In genomic region chr1:35255276-35255675, GRCh38 we compare ENCODE assay signal across 21 cellular contexts. TPM values are rescaled to one million over a fixed set of nuclear protein-coding genes. Genes with fewer than 3 reads are reported as not detected.
DNase-seq lines count a peak whose midpoint lies in the region; ATAC-seq, FAIRE-seq and TF ChIP-seq lines count a peak whose summit lies in the region.
"Had no signal": no experiment of that assay in that cellular context is flagged by ENCODE, and none has a peak within 500 bp of the region (broad histone marks: within the 10 kb centered on the region; RNA-seq: fewer than 3 reads in every experiment).

No MANE protein-coding gene starts in this region.

- H3K9me3 ChIP-seq in HEK293 (ENCODE audit: control insufficient read depth, insufficient read depth, low read depth, low read length) (no peaks in the 10 kb centered on the region), Karpas-422 (ENCODE audit: low read length) (no peaks in the 10 kb centered on the region), K562 (replicated peaks; ENCODE audit: control insufficient read depth, insufficient read depth, low read depth, low read length) (no peaks in the 10 kb centered on the region), colonic mucosa (no peaks in the 10 kb centered on the region)
- H3K9me3 ChIP-seq: A549; BLaER1 treated with 17β-estradiol and CSF1 and Interleukin-3, amounts not matched to agents 10 nM and 100 nM; Caco-2 had no signal

- no peak for FAIRE-seq in K562 (lab: Jason Lieb, UNC)
- FAIRE-seq: A549, D721Med, G401.6, GM12891, GM19239 had no signal

- H3K27me3 ChIP-seq in Karpas-422 (ENCODE audit: low read length), result no peaks in the 10 kb centered on the region
- H3K27me3 ChIP-seq in K562 (ENCODE audit: control insufficient read depth in 2 of 2, insufficient read depth in 2 of 2, low read length in 2 of 2), result no peaks in the 10 kb centered on the region
- H3K27me3 ChIP-seq in colonic mucosa, result no peaks in the 10 kb centered on the region
- H3K27me3 ChIP-seq: BLaER1 treated with 17β-estradiol and CSF1 and Interleukin-3, amounts not matched to agents 10 nM and 100 nM had no signal

- no peaks in the 10 kb centered on the region for H3K9me1 ChIP-seq in K562 (ENCODE audit: control insufficient read depth, insufficient read depth, low read length)

- no peak for TF ChIP-seq RAD21 in K562 (CRISPR knock-in tag; conservative IDR thresholded peaks at IDR 0.05 in 1 of 2, IDR thresholded peaks at IDR 0.05 in 1 of 2)

- TF ChIP-seq CTCF in HEK293 (tag by site-specific recombination; IDR thresholded peaks at IDR 0.05), result no peak
- TF ChIP-seq CTCF in K562 (IDR thresholded peaks at IDR 0.05 in 2 of 3, conservative IDR thresholded peaks at IDR 0.05 in 1 of 3; ENCODE audit: insufficient read depth in 2 of 3, low read depth in 1 of 3, low read length in 3 of 3), result no peak
- no peak for TF ChIP-seq CTCF in colonic mucosa (IDR thresholded peaks at IDR 0.05)

- no peaks in the 10 kb centered on the region for H3K36me3 ChIP-seq in HEK293 (ENCODE audit: control insufficient read depth in 2 of 2, insufficient read depth in 1 of 2, low read length in 2 of 2)
- H3K36me3 ChIP-seq in Karpas-422 (ENCODE audit: insufficient read depth, low read length), result no peaks in the 10 kb centered on the region
- H3K36me3 ChIP-seq in K562 (ENCODE audit: control insufficient read depth, insufficient read depth, low read length), result no peaks in the 10 kb centered on the region
- H3K36me3 ChIP-seq in colonic mucosa, result no peaks in the 10 kb centered on the region
- H3K36me3 ChIP-seq: BLaER1 treated with 17β-estradiol and CSF1 and Interleukin-3, amounts not matched to agents 10 nM and 100 nM had no signal

- DNase-seq in Karpas-422, result no peak
- no peak for DNase-seq in K562 (ENCODE audit: extremely low read depth in 1 of 4, low spot score in 3 of 4)
- no peak for DNase-seq in colonic mucosa
- DNase-seq in activated CD4-positive, CD25-positive, alpha-beta regulatory T cell (lab: John Stamatoyannopoulos, UW), result no peak
- DNase-seq: AML-193; Caco-2; Calu3; CD4-positive, alpha-beta T cell; CD8-positive, alpha-beta T cell; DMS79 treated with DMSO at 0.1 percent for 48 hours; GF-D8 had no signal

- intact Hi-C loops in K562 (cut with micrococcal nuclease) (no loop called here), colonic mucosa (cut with DNase I) (no loop called here)

- no peak overlapping the region for H3K4me3 ChIP-seq in HEK293 (ENCODE audit: low read depth, low read length)
- H3K4me3 ChIP-seq in Karpas-422 (ENCODE audit: low read length), result no peak overlapping the region
- H3K4me3 ChIP-seq in K562, result no peak overlapping the region
- H3K4me3 ChIP-seq in colonic mucosa, result no peak overlapping the region
- H3K4me3 ChIP-seq: A549; BLaER1 treated with 17β-estradiol and CSF1 and Interleukin-3, amounts not matched to agents 10 nM and 100 nM had no signal

- no peaks in the 10 kb centered on the region for H4K20me1 ChIP-seq in Karpas-422 (ENCODE audit: insufficient read depth, low read depth, low read length)
- no peaks in the 10 kb centered on the region for H4K20me1 ChIP-seq in K562 (replicated peaks; ENCODE audit: control insufficient read depth, insufficient read depth, low read length)
- H4K20me1 ChIP-seq: BLaER1 treated with 17β-estradiol and CSF1 and Interleukin-3, amounts not matched to agents 10 nM and 100 nM had no signal

- no peak overlapping the region for H3K9ac ChIP-seq in Karpas-422 (ENCODE audit: low read length)
- no peak overlapping the region for H3K9ac ChIP-seq in K562 (ENCODE audit: insufficient read depth in 1 of 2, low read depth in 2 of 2, low read length in 2 of 2)
- no peak overlapping the region for H3K9ac ChIP-seq in colonic mucosa (ENCODE audit: low read depth in 2 of 2, low read length in 2 of 2)
- H3K9ac ChIP-seq: BLaER1 treated with 17β-estradiol and CSF1 and Interleukin-3, amounts not matched to agents 10 nM and 100 nM had no signal

- no peak for TF ChIP-seq POLR2A in K562 (conservative IDR thresholded peaks at IDR 0.05)

- H3K79me2 ChIP-seq in Karpas-422 (ENCODE audit: low read length) (no peaks in the 10 kb centered on the region), K562 (ENCODE audit: control insufficient read depth, insufficient read depth, low read length) (no peaks in the 10 kb centered on the region)

- POLR2A ChIA-PET in HEK293 (lab: Yijun Ruan, JAX), result no interaction called here
- POLR2A ChIA-PET in K562 (lab: Yijun Ruan, JAX), result no interaction called here

- no TSS peak for BruUV-seq in K562 (replicated peaks; lab: Mats Ljungman, UMichigan)

- 9% methylated on average over 4 of the region's 4 CpGs for WGBS in K562 (ENCODE audit: insufficient coverage, low coverage, missing lambda C conversion rate)

- peak overlapping the region; percentile 21; the same call in 1 of the 2 replicates for H2AFZ ChIP-seq in Karpas-422 (ENCODE audit: low read length)
- no peak overlapping the region for H2AFZ ChIP-seq in K562 (ENCODE audit: low read depth, low read length)

- H3K27ac ChIP-seq in HEK293 (ENCODE audit: extremely low read depth, low read depth, low read length), result no peak overlapping the region
- H3K27ac ChIP-seq in Karpas-422 (ENCODE audit: low read length), result no peak overlapping the region
- H3K27ac ChIP-seq in K562 (ENCODE audit: extremely low read depth, low read depth, low read length), result no peak overlapping the region
- H3K27ac ChIP-seq in colonic mucosa, result no peak overlapping the region
- H3K27ac ChIP-seq: 22Rv1; A549; BLaER1 treated with 17β-estradiol and CSF1 and Interleukin-3, amounts not matched to agents 10 nM and 100 nM; C4-2B had no signal

- H3K4me1 ChIP-seq in HEK293 (ENCODE audit: control insufficient read depth, insufficient read depth, low read length) (no peaks in the 10 kb centered on the region), Karpas-422 (ENCODE audit: low read length) (0 out of 2 replicates have a peak, but pooled peaks cover 2% of the 10 kb centered on the region), K562 (replicated peaks in 1 of 2; ENCODE audit: control insufficient read depth in 2 of 2, insufficient read depth in 2 of 2, low read length in 2 of 2) (peaks cover 0 to 4% of the 10 kb centered on the region in 2 experiments; a peak in 1 of 5 replicates), colonic mucosa (no peaks in the 10 kb centered on the region)
- H3K4me1 ChIP-seq: A549; BLaER1 treated with 17β-estradiol and CSF1 and Interleukin-3, amounts not matched to agents 10 nM and 100 nM; Caco-2 had no signal

- in situ Hi-C loops in K562 (cut with MboI), result no loop called here

- CTCF ChIA-PET in HEK293 (lab: Yijun Ruan, JAX), result interaction anchor here (0.6 kb wide), 1 partner anchor 471 kb away, joined by 3 read pairs; no protein-coding TSS in a partner anchor
- CTCF ChIA-PET in K562 (lab: Yijun Ruan, JAX; ENCODE audit: low intra/inter-chr PET ratio), result no interaction called here

- H3K4me2 ChIP-seq in Karpas-422 (ENCODE audit: low read depth, low read length, poor library complexity, severe bottlenecking), result no peak overlapping the region
- H3K4me2 ChIP-seq in K562 (ENCODE audit: insufficient read depth, low read length), result no peak overlapping the region
- H3K4me2 ChIP-seq: A549; BLaER1 treated with 17β-estradiol and CSF1 and Interleukin-3, amounts not matched to agents 10 nM and 100 nM had no signal

- TF ChIP-seq EP300 in K562 (IDR thresholded peaks at IDR 0.05; ENCODE audit: low read length), result peak; percentile 67

- ATAC-seq in K562 (no peak), GM21360 (IDR thresholded peaks at IDR 0.05; ENCODE audit: unreplicated experiment) (no peak)
- ATAC-seq: A549; CD8-positive, alpha-beta T cell had no signal

- H3K9me2 ChIP-seq in Karpas-422 (replicated peaks; ENCODE audit: insufficient read depth, low read length), result no peaks in the 10 kb centered on the region

TF ChIP-seq in HEK293, 187 proteins besides CTCF, POLR2A, EP300 and RAD21 (continues in another document):
- TF ChIP-seq ZNF837 (tag by site-specific recombination; IDR thresholded peaks at IDR 0.05), result no peak

TF ChIP-seq in K562, 482 proteins besides CTCF, POLR2A, EP300 and RAD21 (continues in another document):
- TF ChIP-seq ZNF224 (CRISPR knock-in tag; IDR thresholded peaks at IDR 0.05) (no peak), FOSL1 (tag; conservative IDR thresholded peaks at IDR 0.05) (0 out of 2 replicates have a peak, but pooled peaks have one; percentile 21), HDAC3 (IDR thresholded peaks at IDR 0.05; ENCODE audit: borderline replicate concordance, partially characterized antibody) (peak; percentile 76), SOX6 (IDR thresholded peaks at IDR 0.05) (peak; percentile 70; the same call in 1 of the 2 replicates), KDM1A (IDR thresholded peaks at IDR 0.05) (peak; percentile 96 to 97), FOXM1 (IDR thresholded peaks at IDR 0.05; ENCODE audit: low read depth) (no peak; the same call in 1 of the 2 replicates), FOXM1 (CRISPR knock-in tag; IDR thresholded peaks at IDR 0.05; ENCODE audit: low read depth) (no peak), MEIS2 (IDR thresholded peaks at IDR 0.05; ENCODE audit: partially characterized antibody) (peak; percentile 87), KDM4B (IDR thresholded peaks at IDR 0.05; ENCODE audit: borderline replicate concordance in 2 of 2, low read depth in 1 of 2) (no peak), BHLHE40 (IDR thresholded peaks at IDR 0.05; ENCODE audit: low read length) (0 out of 2 replicates have a peak, but pooled peaks have one; percentile 18)

RNA-seq across cellular contexts. Expression of gene ZMYM4, which starts 13.2 kb away (rescaled TPM):
- 45.7 and 46.3 TPM in 2 replicates for total RNA-seq in Karpas-422 (2014; rRNA removed; shearing (Covaris generic); ENCODE audit: low replicate concordance)
- 45.4 and 172 TPM in 2 replicates for total RNA-seq in K562 (2011; cell fraction: chromatin; rRNA removed; ENCODE audit: low replicate concordance)
- 21.7 and 37.4 TPM in 2 replicates for total RNA-seq in K562 (2011; cell fraction: nucleolus; rRNA removed)
- total RNA-seq in K562 (2011; cell fraction: nucleoplasm; rRNA removed), result 46.6 and 51.5 TPM in 2 replicates
- total RNA-seq in K562 (2014; rRNA removed) (42.5 and 43.7 TPM in 2 replicates), K562 (2014; rRNA removed; fragmentation: Illumina TruSeq; extraction: Trizol) (72.0 and 86.8 TPM in 2 replicates), K562 (2015; rRNA removed; fragmentation: Illumina TruSeq; extraction: Trizol) (61.3 and 63.3 TPM in 2 replicates), K562 (2021) (77.2 and 85.0 TPM in 2 replicates), colonic mucosa (10 to 100 TPM; 25.9 to 31.8 TPM)
- polyA plus RNA-seq in K562 (2011; rRNA removed) (58.4 and 68.0 TPM in 2 replicates), K562 (2014; fragmentation: Illumina TruSeq; extraction: Trizol) (57.0 and 68.7 TPM in 2 replicates), K562 (2014; fragmentation: Nextera tagmentation; extraction: Ambion mirVana) (10 to 100 TPM; 15.2 to 19.1 TPM), K562 (2014; rRNA removed) (35.7 and 45.0 TPM in 2 replicates)
- 14.8 and 31.2 TPM in 2 replicates for polyA plus RNA-seq in K562 (2011; cell fraction: cytosol; rRNA removed)
- polyA plus RNA-seq in K562 (2011; cell fraction: nucleus; rRNA removed), result 25.3 and 39.9 TPM in 2 replicates
- polyA plus RNA-seq in K562 (2012), result 33.8 and 41.6 TPM in 2 replicates
- 142 and 182 TPM in 2 replicates for polyA minus RNA-seq in K562 (2011; rRNA and poly(A)+ RNA removed)
- 48.1 and 61.0 TPM in 2 replicates for polyA minus RNA-seq in K562 (2011; cell fraction: cytosol; rRNA and poly(A)+ RNA removed)
- 29.5 and 68.4 TPM in 2 replicates for polyA minus RNA-seq in K562 (2011; cell fraction: nucleus; rRNA and poly(A)+ RNA removed)
